ENCODE assay signal across 8 cellular contexts in the genomic region with DNA sequence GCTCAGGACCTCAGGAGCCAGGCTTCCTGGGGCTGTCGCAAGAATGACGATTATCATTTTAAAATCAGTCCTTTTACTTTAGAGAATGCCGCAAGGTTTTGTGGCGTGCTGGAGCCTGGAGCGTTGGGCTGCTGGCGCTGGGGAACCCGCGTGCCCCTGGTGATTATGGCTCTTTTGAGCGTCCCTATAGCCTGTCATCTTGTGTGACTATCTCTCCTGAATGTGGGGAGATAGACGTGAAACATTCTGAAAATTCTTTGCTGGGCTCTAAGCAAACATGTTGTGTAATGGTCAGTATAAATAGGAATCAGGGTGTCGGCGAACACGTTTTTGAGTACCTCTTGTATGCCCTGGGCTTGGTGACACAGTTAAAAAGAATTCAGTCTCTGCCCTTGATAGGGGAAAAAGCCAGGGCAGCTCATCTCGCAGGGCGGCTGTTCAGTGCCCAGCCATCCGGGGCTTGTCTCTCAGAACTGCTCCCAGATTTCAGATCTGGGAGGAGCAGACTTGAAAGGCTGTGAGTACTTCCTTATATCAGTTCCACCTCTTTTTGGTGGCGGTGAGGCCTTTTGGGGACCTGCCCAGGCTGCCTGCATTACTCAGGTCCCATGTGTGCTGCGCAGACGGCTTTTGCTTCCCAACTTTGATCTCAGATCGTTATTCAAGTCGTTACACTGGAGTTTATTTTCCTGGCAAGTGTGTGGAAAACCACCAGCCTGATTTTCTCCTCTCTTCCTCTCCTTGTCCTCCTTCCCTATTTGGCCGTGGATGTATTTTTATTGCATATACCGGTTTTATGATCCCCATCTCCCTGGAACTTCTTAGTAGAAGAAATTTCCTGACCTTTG. TPM values are rescaled to one million over a fixed set of nuclear protein-coding genes. Genes with fewer than 3 reads are reported as not detected.
DNase-seq lines count a peak whose midpoint lies in the region; ATAC-seq and TF ChIP-seq lines count a peak whose summit lies in the region.

No MANE protein-coding gene starts in this region.

- peaks cover 54% of the 10 kb centered on the region for H3K4me1 ChIP-seq in CD8-positive, alpha-beta memory T cell (ENCODE audit: insufficient read depth, low read length)
- H3K4me1 ChIP-seq in mucosa of descending colon (ENCODE audit: low read depth) (peaks cover 36% of the 10 kb centered on the region), thoracic aorta (ENCODE audit: control insufficient read depth in 1 of 2, low read depth in 2 of 2) (peaks cover 13 to 41% of the 10 kb centered on the region in 2 donors)

- POLR2A ChIA-PET in CD8-positive, alpha-beta memory T cell (lab: Charles Lee) = interaction anchor here (1.0 to 2.6 kb wide), 3 partner anchors 11 to 20 kb away, joined by 3 to 21 read pairs (median 4); no protein-coding TSS in a partner anchor

- H3K9me3 ChIP-seq in CD8-positive, alpha-beta memory T cell (ENCODE audit: low read length) = no peaks in the 10 kb centered on the region
- H3K9me3 ChIP-seq in mucosa of descending colon = no peaks in the 10 kb centered on the region
- H3K9me3 ChIP-seq in thoracic aorta = no peaks in the 10 kb centered on the region

- H3K4me3 Mint-ChIP-seq in CD8-positive, alpha-beta memory T cell = peak overlapping the region; percentile 94 to 98 (median 97)

- H3K27ac ChIP-seq in CD8-positive, alpha-beta memory T cell (ENCODE audit: low read depth, low read length) = peak overlapping the region; percentile 86
- H3K27ac ChIP-seq in thoracic aorta = peak overlapping the region; percentile 97 to 98

- CTCF ChIA-PET in CD8-positive, alpha-beta memory T cell (lab: Charles Lee) = interaction anchor here (6.3 to 7.6 kb wide), 2 partner anchors 16 to 42 kb away, joined by 131 to 319 read pairs; a partner anchor contains a TSS

- no peaks in the 10 kb centered on the region for H3K9me3 Mint-ChIP-seq in CD8-positive, alpha-beta memory T cell

- H3K4me3 ChIP-seq in CD8-positive, alpha-beta memory T cell (ENCODE audit: low read length) = peak overlapping the region; percentile 84
- H3K4me3 ChIP-seq in mucosa of descending colon (peak overlapping the region; percentile 64), thoracic aorta (peak overlapping the region; percentile 90)

- H3K36me3 Mint-ChIP-seq in CD8-positive, alpha-beta memory T cell = peaks cover 0 to 32% (median 6%) of the 10 kb centered on the region in 3 donors

- H3K27me3 Mint-ChIP-seq in CD8-positive, alpha-beta memory T cell = peaks cover 0 to 2% of the 10 kb centered on the region in 2 donors

- peaks cover 51 to 69% (median 64%) of the 10 kb centered on the region in 3 donors for H3K4me1 Mint-ChIP-seq in CD8-positive, alpha-beta memory T cell

- H3K27ac Mint-ChIP-seq in CD8-positive, alpha-beta memory T cell = peak overlapping the region; percentile 97 to 100 (median 99)

- H3K36me3 ChIP-seq in CD8-positive, alpha-beta memory T cell (ENCODE audit: insufficient read depth, low read length) = no peaks in the 10 kb centered on the region
- H3K36me3 ChIP-seq in mucosa of descending colon (ENCODE audit: low read depth) (no peaks in the 10 kb centered on the region), thoracic aorta (peaks cover 3% of the 10 kb centered on the region)

- TF ChIP-seq CTCF in GM20000 (IDR thresholded peaks at IDR 0.05; ENCODE audit: extremely low read depth, missing control alignments) (no peak), mucosa of descending colon (IDR thresholded peaks at IDR 0.05) (no peak), thoracic aorta (IDR thresholded peaks at IDR 0.05) (no peak)

- no peaks in the 10 kb centered on the region for H3K27me3 ChIP-seq in CD8-positive, alpha-beta memory T cell (ENCODE audit: insufficient read depth, low read length, poor library complexity, severe bottlenecking)
- no peaks in the 10 kb centered on the region for H3K27me3 ChIP-seq in thoracic aorta (replicated peaks; ENCODE audit: insufficient read depth)

- peak; percentile 69 for ATAC-seq in mucosa of descending colon
- ATAC-seq in thoracic aorta (ENCODE audit: insufficient number of reproducible peaks, low FRiP score, low read depth) = peak; percentile 36
- ATAC-seq in GM21423 (IDR thresholded peaks at IDR 0.05; ENCODE audit: unreplicated experiment) = no peak

- intact Hi-C loops in mucosa of descending colon (cut with DNase I, micrococcal nuclease) = no loop called here

- DNase-seq in CD8-positive, alpha-beta memory T cell = peak; percentile 31 to 62 (median 45)
- peak; percentile 59 for DNase-seq in GM20000 (ENCODE audit: low spot score)
- peak; percentile 64 for DNase-seq in NAMALWA (ENCODE audit: low spot score)
- peak; percentile 49 for DNase-seq in activated CD4-positive, alpha-beta T cell treated with anti-CD3 and anti-CD28 coated beads, Interleukin-2, amount 50 U/mL, for 1 hour
- DNase-seq in epidermal melanocyte (ENCODE audit: insufficient read length, low spot score) = peak; percentile 66
- peak; percentile 76 to 82 (median 81) for DNase-seq in mucosa of descending colon
- DNase-seq in thoracic aorta (ENCODE audit: low spot score) = no peak

RNA-seq across cellular contexts. Expression of a gene that starts 1.0 kb away (rescaled TPM):
- total RNA-seq in CD8-positive, alpha-beta memory T cell = 10 to 100 TPM; 91.2 to 94.9 TPM
- polyA plus RNA-seq in CD8-positive, alpha-beta memory T cell = 18.7 TPM
- total RNA-seq in mucosa of descending colon (10 to 100 TPM; 35.0 to 41.4 (median 37.2) TPM), thoracic aorta (100 to 1,000 TPM in 1 of 2 donors, 10 to 100 TPM in 1; 92.1 to 125 TPM)

RNA-seq across cellular contexts. Expression of a gene that starts 20.1 kb away (rescaled TPM):
- total RNA-seq in CD8-positive, alpha-beta memory T cell = 1 to 10 TPM; 9.0 to 9.4 TPM
- 11.0 TPM for polyA plus RNA-seq in CD8-positive, alpha-beta memory T cell
- total RNA-seq in mucosa of descending colon = 10 to 100 TPM; 13.2 to 14.2 (median 13.5) TPM
- 10 to 100 TPM; 17.8 to 34.9 TPM for total RNA-seq in thoracic aorta

RNA-seq across cellular contexts. Expression of a gene that starts 29.4 kb away (rescaled TPM):
- under 1 TPM; 0.11 to 0.27 TPM for total RNA-seq in CD8-positive, alpha-beta memory T cell
- 0.32 TPM for polyA plus RNA-seq in CD8-positive, alpha-beta memory T cell
- 100 to 1,000 TPM in 1 of 3 donors, 10 to 100 TPM in 2; 46.6 to 125 (median 94.5) TPM for total RNA-seq in mucosa of descending colon
- total RNA-seq in thoracic aorta = 1 to 10 TPM; 2.0 to 9.1 TPM

RNA-seq across cellular contexts. Expression of a gene that starts 45.4 kb away (rescaled TPM):
- total RNA-seq in CD8-positive, alpha-beta memory T cell = 10 to 100 TPM; 21.8 to 25.5 TPM
- 28.2 TPM for polyA plus RNA-seq in CD8-positive, alpha-beta memory T cell
- total RNA-seq in mucosa of descending colon (10 to 100 TPM; 16.2 to 22.0 (median 18.4) TPM), thoracic aorta (10 to 100 TPM; 15.6 to 22.6 TPM)

RNA-seq across cellular contexts. Expression of a gene that starts 45.5 kb away (rescaled TPM):
- total RNA-seq in CD8-positive, alpha-beta memory T cell = 10 to 100 TPM; 61.1 to 67.5 TPM
- 41.8 TPM for polyA plus RNA-seq in CD8-positive, alpha-beta memory T cell
- total RNA-seq in mucosa of descending colon (10 to 100 TPM; 31.0 to 42.2 (median 41.0) TPM), thoracic aorta (10 to 100 TPM; 46.6 to 74.2 TPM)

Comparison
In these comparisons a context has a peak if more than half of its experiments do, and no peak if none do; other contexts are left out.
1. RNA of a gene that starts 29.4 kb away (total RNA-seq): 46.6 to 125 TPM in mucosa of descending colon; 2.0 to 9.1 TPM in thoracic aorta and 0.11 to 0.27 TPM in CD8-positive, alpha-beta memory T cell; every median in the first group is over 4 times any median in the second.
2. Peak in every context shown above with its lines, with median percentiles within 50 percentile points of each other: H3K4me3 ChIP-seq.